ENCODE assay signal across 15 cellular contexts in the genomic region with DNA sequence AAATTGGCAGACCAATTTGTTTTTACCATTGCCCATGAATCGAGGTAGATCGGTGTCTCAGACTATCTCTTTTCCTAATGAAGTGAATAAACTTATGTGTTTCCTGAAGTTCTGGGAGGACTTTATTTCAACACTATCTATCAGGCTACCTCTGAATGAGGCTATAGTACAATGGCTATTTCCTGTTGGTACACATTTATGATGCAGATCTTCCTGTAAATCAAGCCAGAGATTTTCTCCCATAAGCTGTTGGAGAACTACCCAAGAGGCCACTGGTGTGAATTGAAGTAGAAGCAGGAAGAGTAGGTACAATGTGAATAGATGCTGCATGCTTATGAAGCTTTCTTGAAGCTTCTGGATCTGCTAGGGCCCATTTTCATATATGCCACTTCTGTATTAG. TPM values are rescaled to one million over a fixed set of nuclear protein-coding genes. Genes with fewer than 3 reads are reported as not detected.
DNase-seq lines count a peak whose midpoint lies in the region; ATAC-seq and TF ChIP-seq lines count a peak whose summit lies in the region.
"Had no signal": no experiment of that assay in that cellular context is flagged by ENCODE, and none has a peak within 500 bp of the region (broad histone marks: within the 10 kb centered on the region; RNA-seq: fewer than 3 reads in every experiment).

No MANE protein-coding gene starts in this region.

- intact Hi-C loops in ascending aorta (cut with DNase I), result no loop called here

- peaks cover 7% of the 10 kb centered on the region for H3K36me3 Mint-ChIP-seq in activated T-cell treated with anti-CD3 and anti-CD28 coated beads, Interleukin-2, amount 50 U/mL, for 24 hours (ENCODE audit: low read depth)
- H3K36me3 Mint-ChIP-seq in T-cell, result peaks cover 22% of the 10 kb centered on the region
- H3K36me3 Mint-ChIP-seq in natural killer cell treated with Interleukin-12 subunit alpha and Interleukin-12 subunit beta and Interleukin-15 and Interleukin-18, amount 100 ng/mL, for 72 hours, result peaks cover 10% of the 10 kb centered on the region
- H3K36me3 Mint-ChIP-seq: IgD-negative memory B cell had no signal

- no peak for DNase-seq in activated T-cell treated with anti-CD3 and anti-CD28 coated beads, Interleukin-2, amount 50 U/mL, for 24 hours
- DNase-seq in activated T-cell treated with anti-CD3 and anti-CD28 coated beads for 4 hours (no peak), T-cell (no peak), dermis blood vessel endothelial cell (peak; percentile 56), ascending aorta (ENCODE audit: low spot score in 2 of 2) (no peak), CD1c-positive myeloid dendritic cell (ENCODE audit: extremely low spot score) (no peak), DMS79 (lab: John Stamatoyannopoulos, UW) (no peak)
- no peak for DNase-seq in natural killer cell treated with Interleukin-12 subunit alpha and Interleukin-12 subunit beta and Interleukin-15 and Interleukin-18, amount 100 ng/mL, for 72 hours (ENCODE audit: low spot score)
- DNase-seq: C1 segment of cervical spinal cord, GF-D8, NCI-H1417, NCI-H1930, NCI-H2171 had no signal

- TF ChIP-seq CTCF in ascending aorta (IDR thresholded peaks at IDR 0.05), result no peak

- H3K9me3 ChIP-seq in ascending aorta, result no peaks in the 10 kb centered on the region

- H3K4me3 Mint-ChIP-seq in activated T-cell treated with anti-CD3 and anti-CD28 coated beads, Interleukin-2, amount 50 U/mL, for 24 hours, result no peak overlapping the region
- H3K4me3 Mint-ChIP-seq in T-cell, result peak overlapping the region in 1 of 3 donors; percentile 29
- peak overlapping the region; percentile 69 for H3K4me3 Mint-ChIP-seq in natural killer cell treated with Interleukin-12 subunit alpha and Interleukin-12 subunit beta and Interleukin-15 and Interleukin-18, amount 100 ng/mL, for 72 hours
- H3K4me3 Mint-ChIP-seq: GM23338, IgD-negative memory B cell had no signal

- no peaks in the 10 kb centered on the region for H3K36me3 ChIP-seq in ascending aorta

- no peaks in the 10 kb centered on the region for H3K4me1 ChIP-seq in ascending aorta

- H3K9me3 Mint-ChIP-seq in activated T-cell treated with anti-CD3 and anti-CD28 coated beads, Interleukin-2, amount 50 U/mL, for 24 hours, result no peaks in the 10 kb centered on the region
- no peaks in the 10 kb centered on the region for H3K9me3 Mint-ChIP-seq in T-cell
- H3K9me3 Mint-ChIP-seq in natural killer cell treated with Interleukin-12 subunit alpha and Interleukin-12 subunit beta and Interleukin-15 and Interleukin-18, amount 100 ng/mL, for 72 hours, result peaks cover 3% of the 10 kb centered on the region
- H3K9me3 Mint-ChIP-seq: GM23338, IgD-negative memory B cell had no signal

- H3K4me3 ChIP-seq in ascending aorta, result no peak overlapping the region
- H3K4me3 ChIP-seq: GM23338 had no signal

- peak overlapping the region; percentile 9 for H3K27ac Mint-ChIP-seq in activated T-cell treated with anti-CD3 and anti-CD28 coated beads, Interleukin-2, amount 50 U/mL, for 24 hours
- peak overlapping the region; percentile 33 to 35 for H3K27ac Mint-ChIP-seq in T-cell
- H3K27ac Mint-ChIP-seq in natural killer cell treated with Interleukin-12 subunit alpha and Interleukin-12 subunit beta and Interleukin-15 and Interleukin-18, amount 100 ng/mL, for 72 hours, result peak overlapping the region; percentile 83 to 85
- H3K27ac Mint-ChIP-seq: GM23338, IgD-negative memory B cell had no signal

- H3K4me1 Mint-ChIP-seq in activated T-cell treated with anti-CD3 and anti-CD28 coated beads, Interleukin-2, amount 50 U/mL, for 24 hours (ENCODE audit: low read depth), result peaks cover 55% of the 10 kb centered on the region
- H3K4me1 Mint-ChIP-seq in T-cell, result peaks cover 62 to 67% (median 62%) of the 10 kb centered on the region in 3 donors
- peaks cover 43 to 56% of the 10 kb centered on the region in 2 donors for H3K4me1 Mint-ChIP-seq in natural killer cell treated with Interleukin-12 subunit alpha and Interleukin-12 subunit beta and Interleukin-15 and Interleukin-18, amount 100 ng/mL, for 72 hours (ENCODE audit: low read depth in 2 of 2)
- H3K4me1 Mint-ChIP-seq: IgD-negative memory B cell had no signal

- H3K27me3 ChIP-seq in ascending aorta, result no peaks in the 10 kb centered on the region

- H3K27ac ChIP-seq in ascending aorta, result no peak overlapping the region

- POLR2A ChIA-PET in T-cell (lab: Charles Lee), result no interaction called here

- H3K27me3 Mint-ChIP-seq in activated T-cell treated with anti-CD3 and anti-CD28 coated beads, Interleukin-2, amount 50 U/mL, for 24 hours, result no peaks in the 10 kb centered on the region
- no peaks in the 10 kb centered on the region for H3K27me3 Mint-ChIP-seq in T-cell
- no peaks in the 10 kb centered on the region for H3K27me3 Mint-ChIP-seq in natural killer cell treated with Interleukin-12 subunit alpha and Interleukin-12 subunit beta and Interleukin-15 and Interleukin-18, amount 100 ng/mL, for 72 hours
- H3K27me3 Mint-ChIP-seq: IgD-negative memory B cell had no signal

- CTCF ChIA-PET in T-cell (lab: Charles Lee), result interaction anchor here (1.1 to 2.3 kb wide), 4 partner anchors 9 to 10 kb away, joined by 4 to 7 read pairs (median 6); no protein-coding TSS in a partner anchor

- no peak for ATAC-seq in T-cell (replicated peaks in 1 of 4)
- no peak for ATAC-seq in natural killer cell treated with Interleukin-12 subunit alpha and Interleukin-12 subunit beta and Interleukin-15 and Interleukin-18, amount 100 ng/mL, for 72 hours
- ATAC-seq: GM23338 had no signal

RNA-seq across cellular contexts. Expression of gene TXK, which starts 16.0 kb away (rescaled TPM):
- 100 to 1,000 TPM in 1 of 5 donors, 10 to 100 TPM in 4; 55.3 to 161 (median 77.9) TPM for total RNA-seq in T-cell
- 0.17 and 0.23 TPM in 2 replicates for total RNA-seq in dermis blood vessel endothelial cell
- total RNA-seq in natural killer cell treated with Interleukin-12 subunit alpha and Interleukin-12 subunit beta and Interleukin-15 and Interleukin-18, amount 100 ng/mL, for 72 hours, result 10 to 100 TPM; 26.1 to 60.2 TPM
- not detected for total RNA-seq in ascending aorta

Comparison
In these comparisons a context has a peak if more than half of its experiments do, and no peak if none do; other contexts are left out.
1. H3K27ac Mint-ChIP-seq: peak in every context shown above with its lines; median percentile 84 in natural killer cell treated with Interleukin-12 subunit alpha and Interleukin-12 subunit beta and Interleukin-15 and Interleukin-18, amount 100 ng/mL, for 72 hours; 34 in T-cell; 9 in activated T-cell treated with anti-CD3 and anti-CD28 coated beads, Interleukin-2, amount 50 U/mL, for 24 hours.
2. RNA of gene TXK, which starts 16.0 kb away (total RNA-seq): 55.3 to 161 TPM in T-cell and 26.1 to 60.2 TPM in natural killer cell treated with Interleukin-12 subunit alpha and Interleukin-12 subunit beta and Interleukin-15 and Interleukin-18, amount 100 ng/mL, for 72 hours; 0.17 to 0.23 TPM in dermis blood vessel endothelial cell and not detected in ascending aorta (single experiment); every median in the first group is over 10 times any median in the second.